Comparison of ENCODE assay signal across 32 cellular contexts in genomic region chr5:179694561-179694960, GRCh38. TPM values are rescaled to one million over a fixed set of nuclear protein-coding genes. Genes with fewer than 3 reads are reported as not detected.
"Had no signal": no experiment of that assay in that cellular context is flagged by ENCODE, and none has a peak within 500 bp of the region (broad histone marks: within the 10 kb centered on the region; RNA-seq: fewer than 3 reads in every experiment).

No MANE protein-coding gene starts in this region.

- H3K4me3 ChIP-seq: SJCRH30, SK-N-MC had no signal

- ATAC-seq: activated naive CD8-positive, alpha-beta T cell treated with anti-CD3 and anti-CD28 coated beads, Interleukin-2, amount 50 U/mL, for 24 hours; Panc1 had no signal

- H3K27ac Mint-ChIP-seq: activated CD4-positive, alpha-beta memory T cell treated with anti-CD3 and anti-CD28 coated beads for 36 hours; activated naive CD4-positive, alpha-beta T cell treated with anti-CD3 and anti-CD28 coated beads, Interleukin-2, amount 10 ng/mL, durations not matched to agents 7 days and 5 days; activated naive CD8-positive, alpha-beta T cell treated with anti-CD3 and anti-CD28 coated beads, Interleukin-2, amount 50 U/mL, for 24 hours; T-helper 2 cell treated with Interferon-gamma antibody and Interleukin-4, amounts not matched to agents 5 μg/mL and 100 μg/mL, for 36 hours had no signal

- H3K36me3 ChIP-seq: brain microvascular endothelial cell, SJCRH30 had no signal

- H3K27ac ChIP-seq: brain microvascular endothelial cell, KMS-11, SJCRH30, SK-N-MC had no signal

- DNase-seq: activated CD4-positive, alpha-beta memory T cell treated with anti-CD3 and anti-CD28 coated beads for 36 hours; activated CD4-positive, alpha-beta T cell treated with anti-CD3 and anti-CD28 coated beads, Interleukin-2, amount 50 U/mL, for 1 hour; activated CD8-positive, alpha-beta memory T cell treated with anti-CD3 and anti-CD28 coated beads, Interleukin-2, amount 50 U/mL, for 4 hours; activated effector memory CD4-positive, alpha-beta T cell treated with Interleukin-2 at 50 U/mL for 16 hours; activated naive CD4-positive, alpha-beta T cell treated with anti-CD3 and anti-CD28 coated beads, Interleukin-2, amount 10 ng/mL, durations not matched to agents 7 days and 5 days; activated naive CD8-positive, alpha-beta T cell treated with anti-CD3 and anti-CD28 coated beads, Interleukin-2, amount 50 U/mL, for 24 hours; activated T-cell treated with anti-CD3 and anti-CD28 coated beads, Interleukin-2, amount 50 U/mL, for 48 hours; anterior cingulate cortex; brain microvascular endothelial cell; central memory CD4-positive, alpha-beta T cell; MM.1S; NCI-H1092 treated with DMSO at 0.1 percent for 48 hours; NCI-H1417; NCI-H146; NCI-H187; NCI-H2029 treated with DMSO at 0.1 percent for 48 hours; NCI-H2107; NCI-H2171; NCI-H510A; NCI-H526; NCI-H748 treated with DMSO at 0.1 percent for 48 hours; NK-92 treated with Interleukin-12 subunit alpha and Interleukin-12 subunit beta, amount 100 ng/mL, for 24 hours; SHP77; SJCRH30 had no signal

- H3K9me3 ChIP-seq: SJCRH30 had no signal

- H3K27me3 ChIP-seq: brain microvascular endothelial cell, SJCRH30 had no signal

- H3K4me2 ChIP-seq: KMS-11 had no signal

- H3K9me3 Mint-ChIP-seq: activated CD4-positive, alpha-beta memory T cell treated with anti-CD3 and anti-CD28 coated beads for 36 hours; activated naive CD4-positive, alpha-beta T cell treated with anti-CD3 and anti-CD28 coated beads, Interleukin-2, amount 10 ng/mL, durations not matched to agents 7 days and 5 days; activated naive CD8-positive, alpha-beta T cell treated with anti-CD3 and anti-CD28 coated beads, Interleukin-2, amount 50 U/mL, for 24 hours; T-helper 2 cell treated with Interferon-gamma antibody and Interleukin-4, amounts not matched to agents 5 μg/mL and 100 μg/mL, for 36 hours had no signal

- H3K4me3 Mint-ChIP-seq: activated CD4-positive, alpha-beta memory T cell treated with anti-CD3 and anti-CD28 coated beads for 36 hours; activated naive CD4-positive, alpha-beta T cell treated with anti-CD3 and anti-CD28 coated beads, Interleukin-2, amount 10 ng/mL, durations not matched to agents 7 days and 5 days; activated naive CD8-positive, alpha-beta T cell; activated naive CD8-positive, alpha-beta T cell treated with anti-CD3 and anti-CD28 coated beads, Interleukin-2, amount 50 U/mL, for 24 hours; T-helper 2 cell treated with Interferon-gamma antibody and Interleukin-4, amounts not matched to agents 5 μg/mL and 100 μg/mL, for 36 hours had no signal

- H3K4me1 ChIP-seq: SJCRH30 had no signal

- H3K27me3 Mint-ChIP-seq: activated CD4-positive, alpha-beta memory T cell treated with anti-CD3 and anti-CD28 coated beads for 36 hours; activated naive CD4-positive, alpha-beta T cell treated with anti-CD3 and anti-CD28 coated beads, Interleukin-2, amount 10 ng/mL, durations not matched to agents 7 days and 5 days; activated naive CD8-positive, alpha-beta T cell; activated naive CD8-positive, alpha-beta T cell treated with anti-CD3 and anti-CD28 coated beads, Interleukin-2, amount 50 U/mL, for 24 hours had no signal

RNA-seq across cellular contexts. Expression of gene CBY3, which starts 13.7 kb away (rescaled TPM):
- total RNA-seq: LHCN-M2; RPMI7951; SJCRH30; T-helper 1 cell treated with Interleukin-12 subunit alpha and Interleukin-12 subunit beta and Interleukin-4 antibody, amounts not matched to agents 30 ng/mL and 1 ng/mL, for 36 hours had no signal
